Comparison of ENCODE assay signal across 14 cellular contexts in the genomic region with DNA sequence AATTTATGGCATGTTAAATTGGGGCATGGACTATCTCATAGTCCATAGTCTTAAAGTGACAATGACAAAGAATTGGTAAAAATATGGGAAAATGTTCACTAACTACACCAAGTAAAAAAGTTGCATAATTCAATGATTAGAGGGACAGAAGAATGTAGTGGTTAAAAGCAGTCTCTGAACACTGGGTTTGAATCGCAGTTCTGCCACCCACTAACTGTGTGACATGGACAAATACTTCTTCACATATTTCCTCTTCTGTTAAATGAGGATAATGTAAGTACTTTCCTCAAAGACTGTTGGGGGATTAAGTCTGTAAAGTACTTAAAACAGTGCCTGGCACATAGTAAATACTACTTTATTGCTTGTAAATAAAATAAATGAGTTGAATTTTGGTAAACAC.
"Had no signal": no experiment of that assay in that cellular context is flagged by ENCODE, and none has a peak within 500 bp of the region (broad histone marks: within the 10 kb centered on the region; RNA-seq: fewer than 3 reads in every experiment).

No MANE protein-coding gene starts in this region.

- H3K27me3 ChIP-seq: upper lobe of right lung had no signal

- H3K4me3 Mint-ChIP-seq: activated T-helper 17 cell treated with anti-CD3 and anti-CD28 coated beads, Interleukin-2, amount 50 U/mL, for 72 hours; mesothelial cell of epicardium; nephron progenitor cell; T-helper 2 cell treated with Interferon-gamma antibody and Interleukin-4, amounts not matched to agents 5 μg/mL and 100 μg/mL, for 36 hours had no signal

- ATAC-seq: activated CD4-positive, CD25-positive, alpha-beta regulatory T cell treated with anti-CD3 and anti-CD28 coated beads, Interleukin-2, amount 50 U/mL, for 24 hours; activated T-helper 17 cell treated with anti-CD3 and anti-CD28 coated beads, Interleukin-2, amount 50 U/mL, for 72 hours; psoas muscle; sciatic nerve had no signal

- H3K4me1 Mint-ChIP-seq: nephron progenitor cell had no signal

- H3K36me3 ChIP-seq: thoracic aorta had no signal

- H3K4me1 ChIP-seq: psoas muscle, upper lobe of right lung had no signal

- H3K9me3 Mint-ChIP-seq: activated T-helper 17 cell treated with anti-CD3 and anti-CD28 coated beads, Interleukin-2, amount 50 U/mL, for 72 hours; mesothelial cell of epicardium; nephron progenitor cell; T-helper 2 cell treated with Interferon-gamma antibody and Interleukin-4, amounts not matched to agents 5 μg/mL and 100 μg/mL, for 36 hours had no signal

- H3K9me3 ChIP-seq: psoas muscle, thoracic aorta, upper lobe of right lung had no signal

- H3K4me3 ChIP-seq: lung, psoas muscle, thoracic aorta, upper lobe of right lung had no signal

- DNase-seq: activated CD4-positive, alpha-beta T cell treated with anti-CD3 and anti-CD28 coated beads, Interleukin-2, amount 50 U/mL, for 1 hour; activated naive CD4-positive, alpha-beta T cell treated with Interleukin-2 at 50 U/mL for 16 hours; islet precursor cell; nephron progenitor cell; psoas muscle; stimulated activated CD4-positive, alpha-beta T cell treated with anti-CD3 and anti-CD28 coated beads, Interleukin-1b, Interleukin-23, amount 100 ng/mL, for 48 hours; upper lobe of right lung had no signal

- H3K27ac Mint-ChIP-seq: activated T-helper 17 cell treated with anti-CD3 and anti-CD28 coated beads, Interleukin-2, amount 50 U/mL, for 72 hours; mesothelial cell of epicardium; nephron progenitor cell; T-helper 2 cell treated with Interferon-gamma antibody and Interleukin-4, amounts not matched to agents 5 μg/mL and 100 μg/mL, for 36 hours had no signal

- H3K27ac ChIP-seq: psoas muscle, thoracic aorta, upper lobe of right lung had no signal

- H3K27me3 Mint-ChIP-seq: activated T-helper 17 cell treated with anti-CD3 and anti-CD28 coated beads, Interleukin-2, amount 50 U/mL, for 72 hours had no signal
